ENCODE assay signal across 8 cellular contexts in genomic region chr6:26556263-26557070, GRCh38. TPM values are rescaled to one million over a fixed set of nuclear protein-coding genes. Genes with fewer than 3 reads are reported as not detected.
DNase-seq lines count a peak whose midpoint lies in the region; ATAC-seq and TF ChIP-seq lines count a peak whose summit lies in the region.

No MANE protein-coding gene starts in this region.

- peak; percentile 72 for DNase-seq in activated CD4-positive, alpha-beta T cell treated with anti-CD3 and anti-CD28 coated beads for 36 hours
- no peak for DNase-seq in activated CD4-positive, alpha-beta T cell treated with anti-CD3 and anti-CD28 coated beads for 1 hour
- DNase-seq in NCI-H1930 (lab: John Stamatoyannopoulos, UW), result peak; percentile 75 to 82
- DNase-seq in activated B cell treated with CpG ODN at 0.5 μM for 24 hours, result no peak
- peak; percentile 44 for DNase-seq in glutamatergic neuron
- peak; percentile 57 to 71 for DNase-seq in stimulated activated CD4-positive, alpha-beta T cell treated with anti-CD3 and anti-CD28 coated beads, Interleukin-2, amount 100 ng/mL, for 24 hours
- no peak for DNase-seq in NCI-H2196 treated with DMSO at 0.1 percent for 48 hours (lab: John Stamatoyannopoulos, UW; ENCODE audit: unreplicated experiment)

- peak overlapping the region; percentile 37 for H3K4me3 Mint-ChIP-seq in activated CD4-positive, alpha-beta T cell treated with anti-CD3 and anti-CD28 coated beads for 36 hours
- H3K4me3 Mint-ChIP-seq in activated B cell treated with CpG ODN at 0.5 μM for 24 hours (peak overlapping the region; percentile 17), glutamatergic neuron (ENCODE audit: unreplicated experiment) (no peak overlapping the region)

- POLR2A ChIA-PET in activated CD4-positive, alpha-beta T cell treated with anti-CD3 and anti-CD28 coated beads for 36 hours (lab: Charles Lee), result interaction anchor here (0.9 to 1.4 kb wide), 2 partner anchors 23 to 81 kb away, joined by 3 to 4 read pairs; no protein-coding TSS in a partner anchor
- POLR2A ChIA-PET in activated B cell treated with CpG ODN at 0.5 μM for 24 hours (lab: Charles Lee), result interaction anchor here (0.9 to 1.9 kb wide), 4 partner anchors 12 to 35 kb away, joined by 3 to 9 read pairs (median 4); no protein-coding TSS in a partner anchor

- H3K27ac Mint-ChIP-seq in activated CD4-positive, alpha-beta T cell treated with anti-CD3 and anti-CD28 coated beads for 36 hours, result no peak overlapping the region
- peak overlapping the region; percentile 63 for H3K27ac Mint-ChIP-seq in activated B cell treated with CpG ODN at 0.5 μM for 24 hours
- H3K27ac Mint-ChIP-seq in glutamatergic neuron (ENCODE audit: unreplicated experiment), result peak overlapping the region; percentile 21

- H3K9me3 Mint-ChIP-seq in activated CD4-positive, alpha-beta T cell treated with anti-CD3 and anti-CD28 coated beads for 36 hours (ENCODE audit: low read depth), result no peaks in the 10 kb centered on the region
- H3K9me3 Mint-ChIP-seq in activated B cell treated with CpG ODN at 0.5 μM for 24 hours, result no peaks in the 10 kb centered on the region
- H3K9me3 Mint-ChIP-seq in glutamatergic neuron (ENCODE audit: unreplicated experiment), result peaks cover 15% of the 10 kb centered on the region

- peaks cover 13% of the 10 kb centered on the region for H3K4me1 Mint-ChIP-seq in activated CD4-positive, alpha-beta T cell treated with anti-CD3 and anti-CD28 coated beads for 36 hours
- H3K4me1 Mint-ChIP-seq in activated B cell treated with CpG ODN at 0.5 μM for 24 hours (peaks cover 14% of the 10 kb centered on the region), glutamatergic neuron (ENCODE audit: low read depth, unreplicated experiment) (peaks cover 5% of the 10 kb centered on the region)

- CTCF ChIA-PET in activated CD4-positive, alpha-beta T cell treated with anti-CD3 and anti-CD28 coated beads for 36 hours (lab: Charles Lee), result interaction anchor here (0.7 to 1.2 kb wide), 3 partner anchors 8 to 225 kb away, joined by 3 read pairs; no protein-coding TSS in a partner anchor
- CTCF ChIA-PET in activated B cell treated with CpG ODN at 0.5 μM for 24 hours (lab: Charles Lee), result interaction anchor here (1.1 kb wide), 1 partner anchor 18 kb away, joined by 3 read pairs; the partner anchor contains the start of gene HMGN4

- TF ChIP-seq CTCF in activated B cell treated with CpG ODN at 0.5 μM for 24 hours (IDR thresholded peaks at IDR 0.05), result no peak
- no peak for TF ChIP-seq CTCF in glutamatergic neuron (IDR thresholded peaks at IDR 0.05; ENCODE audit: partially characterized antibody, unreplicated experiment)

- no peaks in the 10 kb centered on the region for H3K27me3 Mint-ChIP-seq in activated CD4-positive, alpha-beta T cell treated with anti-CD3 and anti-CD28 coated beads for 36 hours
- H3K27me3 Mint-ChIP-seq in activated B cell treated with CpG ODN at 0.5 μM for 24 hours (no peaks in the 10 kb centered on the region), glutamatergic neuron (ENCODE audit: unreplicated experiment) (peaks cover 7% of the 10 kb centered on the region)

- no peaks in the 10 kb centered on the region for H3K36me3 Mint-ChIP-seq in activated CD4-positive, alpha-beta T cell treated with anti-CD3 and anti-CD28 coated beads for 36 hours (ENCODE audit: low read depth)
- peaks cover 2% of the 10 kb centered on the region for H3K36me3 Mint-ChIP-seq in activated B cell treated with CpG ODN at 0.5 μM for 24 hours (ENCODE audit: low read depth)
- no peaks in the 10 kb centered on the region for H3K36me3 Mint-ChIP-seq in glutamatergic neuron (ENCODE audit: unreplicated experiment)

- intact Hi-C loops in activated CD4-positive, alpha-beta T cell treated with anti-CD3 and anti-CD28 coated beads for 36 hours (cut with DNase I, micrococcal nuclease), result loop anchor here in 1 of 2 experiments (10.0 kb wide), 2 partner anchors 918 to 1128 kb away; partner anchors contain the start of gene ZNF184
- intact Hi-C loops in activated B cell treated with CpG ODN at 0.5 μM for 24 hours (cut with micrococcal nuclease), result loop anchor here (10.0 kb wide), 1 partner anchor 918 kb away; the partner anchor contains the start of gene ZNF184

- ATAC-seq in activated CD4-positive, alpha-beta T cell treated with anti-CD3 and anti-CD28 coated beads for 36 hours, result no peak
- ATAC-seq in activated B cell treated with CpG ODN at 0.5 μM for 24 hours (ENCODE audit: low read depth) (no peak), GM18520 (IDR thresholded peaks at IDR 0.05; ENCODE audit: unreplicated experiment) (no peak)

RNA-seq across cellular contexts. Expression of gene HMGN4, which starts 18.3 kb away (rescaled TPM):
- total RNA-seq in activated CD4-positive, alpha-beta T cell treated with anti-CD3 and anti-CD28 coated beads for 36 hours, result 10 to 100 TPM; 63.6 to 86.4 TPM
- total RNA-seq in activated B cell treated with CpG ODN at 0.5 μM for 24 hours (74.5 and 82.2 TPM in 2 replicates), glutamatergic neuron (ENCODE audit: unreplicated experiment) (56.9 TPM)

RNA-seq across cellular contexts. Expression of gene ABT1, which starts 40.3 kb away (rescaled TPM):
- total RNA-seq in activated CD4-positive, alpha-beta T cell treated with anti-CD3 and anti-CD28 coated beads for 36 hours, result 10 to 100 TPM; 21.5 to 24.9 TPM
- total RNA-seq in activated B cell treated with CpG ODN at 0.5 μM for 24 hours (30.7 and 30.8 TPM in 2 replicates), glutamatergic neuron (ENCODE audit: unreplicated experiment) (15.9 TPM)

RNA-seq across cellular contexts. Expression of gene BTN1A1, which starts 56.4 kb away (rescaled TPM):
- total RNA-seq in activated CD4-positive, alpha-beta T cell treated with anti-CD3 and anti-CD28 coated beads for 36 hours, result not detected
- 0.18 and 0.46 TPM in 2 replicates for total RNA-seq in activated B cell treated with CpG ODN at 0.5 μM for 24 hours
- not detected for total RNA-seq in glutamatergic neuron (ENCODE audit: unreplicated experiment)

Comparison
In these comparisons a context has a peak if more than half of its experiments do, and no peak if none do; other contexts are left out.
1. DNase-seq: peak in activated CD4-positive, alpha-beta T cell treated with anti-CD3 and anti-CD28 coated beads for 36 hours (single experiment), NCI-H1930 (2 of 2), glutamatergic neuron (single experiment) and stimulated activated CD4-positive, alpha-beta T cell treated with anti-CD3 and anti-CD28 coated beads, Interleukin-2, amount 100 ng/mL, for 24 hours (2 of 2); none in activated CD4-positive, alpha-beta T cell treated with anti-CD3 and anti-CD28 coated beads for 1 hour (single experiment), activated B cell treated with CpG ODN at 0.5 μM for 24 hours (single experiment) and NCI-H2196 treated with DMSO at 0.1 percent for 48 hours (single experiment).